Comparison of ENCODE assay signal across 11 cellular contexts in the genomic region with DNA sequence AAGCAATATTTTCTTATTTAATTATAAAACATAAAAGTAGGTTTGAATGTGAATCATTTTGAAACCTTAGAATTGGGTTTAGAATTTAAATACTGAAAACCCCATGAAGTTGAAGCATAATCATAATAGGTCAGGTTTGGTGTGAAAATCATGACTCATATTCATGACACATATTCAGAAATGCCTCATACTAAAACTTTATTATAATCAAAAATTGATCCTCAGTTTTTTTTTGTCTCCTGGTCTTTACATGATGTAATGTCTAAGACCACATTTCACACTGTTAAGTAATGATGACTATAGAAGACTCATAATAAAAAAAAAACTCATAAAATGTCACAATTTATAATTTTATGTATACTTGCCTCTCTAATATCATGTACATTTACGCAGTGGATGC.
DNase-seq lines count a peak whose midpoint lies in the region; ATAC-seq and TF ChIP-seq lines count a peak whose summit lies in the region.
"Had no signal": no experiment of that assay in that cellular context is flagged by ENCODE, and none has a peak within 500 bp of the region (broad histone marks: within the 10 kb centered on the region; RNA-seq: fewer than 3 reads in every experiment).

No MANE protein-coding gene starts in this region.

- DNase-seq in GM06990 (ENCODE audit: extremely low read depth, insufficient read length): peak; percentile 67
- peak; percentile 32 for DNase-seq in mammary epithelial cell
- no peak for DNase-seq in stimulated activated CD4-positive, alpha-beta T cell treated with anti-CD3 and anti-CD28 coated beads, Interleukin-4, amount 100 ng/mL, for 4 hours
- DNase-seq in suprapubic skin (ENCODE audit: low spot score in 2 of 2): no peak
- no peak for DNase-seq in NCI-H226
- DNase-seq in adrenal gland: no peak
- DNase-seq: NCI-H1436; stimulated activated CD4-positive, alpha-beta T cell treated with anti-CD3 and anti-CD28 coated beads, Interleukin-2, amount 100 ng/mL, for 48 hours had no signal

- WGBS in mammary epithelial cell (ENCODE audit: low coverage, missing lambda C conversion rate): 100% methylated on average over 1 of the region's 1 CpG
- 98% methylated on average over 1 of the region's 1 CpG for WGBS in suprapubic skin
- 97 to 100% (median 98%) methylated on average over 1 of the region's 1 CpG for WGBS in adrenal gland, 4 donors

- H3K79me2 ChIP-seq in mammary epithelial cell (ENCODE audit: insufficient read depth, low read length): no peaks in the 10 kb centered on the region

- H3K27ac ChIP-seq in mammary epithelial cell (ENCODE audit: insufficient read depth, low read depth, low read length) (no peak overlapping the region), suprapubic skin (no peak overlapping the region), adrenal gland (no peak overlapping the region)

- no TSS peak for BruUV-seq in mammary epithelial cell (replicated peaks; lab: Mats Ljungman, UMichigan)

- in situ Hi-C loops in mammary epithelial cell (cut with MboI; ENCODE audit: low sequenced_read_pairs in 2 of 2): no loop called here

- dilution Hi-C loops in mammary epithelial cell (cut with HindIII; ENCODE audit: low sequenced_read_pairs): no loop called here

- CTCF ChIA-PET in mammary epithelial cell (lab: Charles Lee; ENCODE audit: low non-redundant PET): no interaction called here

- no peak overlapping the region for H3K9ac ChIP-seq in mammary epithelial cell (ENCODE audit: insufficient read depth, low read length)

- TF ChIP-seq POLR2A in suprapubic skin (IDR thresholded peaks at IDR 0.05): no peak
- TF ChIP-seq POLR2A in adrenal gland (IDR thresholded peaks at IDR 0.05): no peak

- no peak for TF ChIP-seq EP300 in suprapubic skin (IDR thresholded peaks at IDR 0.05)

- H3K36me3 ChIP-seq in GM06990 (ENCODE audit: control insufficient read depth, insufficient read depth, low read length) (no peaks in the 10 kb centered on the region), mammary epithelial cell (ENCODE audit: insufficient read depth, low read length) (no peaks in the 10 kb centered on the region), suprapubic skin (no peaks in the 10 kb centered on the region), adrenal gland (replicated peaks in 1 of 2) (no peaks in the 10 kb centered on the region)

- intact Hi-C loops in mammary epithelial cell (cut with micrococcal nuclease) (no loop called here), adrenal gland (cut with DNase I) (no loop called here)

- TF ChIP-seq CTCF in GM06990 (IDR thresholded peaks at IDR 0.05; ENCODE audit: insufficient read depth, low read length, poor library complexity, severe bottlenecking) (no peak), mammary epithelial cell (conservative IDR thresholded peaks at IDR 0.05 in 1 of 2, IDR thresholded peaks at IDR 0.05 in 1 of 2; ENCODE audit: extremely low read depth in 1 of 2, insufficient read depth in 1 of 2, low read depth in 1 of 2, low read length in 2 of 2) (no peak), suprapubic skin (IDR thresholded peaks at IDR 0.05) (no peak), adrenal gland (IDR thresholded peaks at IDR 0.05) (no peak)

- H3K27me3 ChIP-seq in GM06990 (replicated peaks; ENCODE audit: control insufficient read depth, insufficient read depth, low read length) (no peaks in the 10 kb centered on the region), mammary epithelial cell (ENCODE audit: insufficient read depth, low read length) (no peaks in the 10 kb centered on the region), suprapubic skin (no peaks in the 10 kb centered on the region), adrenal gland (no peaks in the 10 kb centered on the region)

- peaks cover 22% of the 10 kb centered on the region for H3K4me1 ChIP-seq in mammary epithelial cell (ENCODE audit: insufficient read depth, low read length)
- peaks cover 20% of the 10 kb centered on the region for H3K4me1 ChIP-seq in suprapubic skin
- peaks cover 3 to 17% of the 10 kb centered on the region in 2 donors for H3K4me1 ChIP-seq in adrenal gland (replicated peaks in 1 of 2)

- H4K20me1 ChIP-seq in mammary epithelial cell (ENCODE audit: insufficient read depth, low read length): no peaks in the 10 kb centered on the region

- H3K9me3 ChIP-seq in mammary epithelial cell (replicated peaks; ENCODE audit: insufficient read depth, low read length): no peaks in the 10 kb centered on the region
- H3K9me3 ChIP-seq in suprapubic skin: no peaks in the 10 kb centered on the region
- H3K9me3 ChIP-seq in adrenal gland (replicated peaks in 1 of 3): no peaks in the 10 kb centered on the region

- H3K4me3 ChIP-seq in GM06990 (replicated peaks; ENCODE audit: low read depth, low read length) (no peak overlapping the region), mammary epithelial cell (replicated peaks in 1 of 3; ENCODE audit: insufficient read depth in 1 of 3, low read depth in 2 of 3, low read length in 3 of 3) (no peak overlapping the region), suprapubic skin (no peak overlapping the region), adrenal gland (no peak overlapping the region)
- H3K4me3 ChIP-seq: GM23338 had no signal

- ATAC-seq in GM21367 (IDR thresholded peaks at IDR 0.05; ENCODE audit: unreplicated experiment) (peak; percentile 33), HG03342 (IDR thresholded peaks at IDR 0.05; ENCODE audit: unreplicated experiment) (peak; percentile 49)
- ATAC-seq: GM23338 had no signal

- H2AFZ ChIP-seq in mammary epithelial cell (ENCODE audit: low read depth, low read length): no peak overlapping the region
- H2AFZ ChIP-seq: GM23338 had no signal

- no peak overlapping the region for H3K4me2 ChIP-seq in mammary epithelial cell (ENCODE audit: insufficient read depth, low read depth, low read length)
- H3K4me2 ChIP-seq: GM23338 had no signal

Comparison
In these comparisons a context has a peak if more than half of its experiments do, and no peak if none do; other contexts are left out.
1. DNase-seq: peak in GM06990 (single experiment) and mammary epithelial cell (single experiment); none in stimulated activated CD4-positive, alpha-beta T cell treated with anti-CD3 and anti-CD28 coated beads, Interleukin-4, amount 100 ng/mL, for 4 hours (0 of 2), suprapubic skin (0 of 2), NCI-H226 (single experiment) and adrenal gland (0 of 7).